In the genomic region with DNA sequence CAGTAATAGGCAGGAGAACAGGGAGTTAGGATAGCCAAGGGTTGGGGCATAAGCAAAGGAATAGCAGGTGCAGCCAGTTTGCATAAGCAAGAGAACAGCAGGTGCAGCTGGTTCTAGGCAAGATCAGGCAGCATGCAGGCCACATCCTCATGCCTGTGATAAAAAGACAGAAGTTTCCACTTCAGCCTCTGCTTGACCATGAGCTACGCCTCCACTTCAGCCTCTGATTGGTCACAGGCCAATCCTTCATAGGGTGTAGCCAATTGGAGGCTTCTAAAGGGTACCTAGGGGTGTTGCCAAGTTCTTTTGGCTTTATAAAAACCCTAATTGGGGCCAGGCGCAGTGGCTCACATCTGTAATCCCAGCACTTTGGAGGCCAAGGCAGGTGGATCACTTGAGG, we compare ENCODE assay signal across 4 cellular contexts. TPM values are rescaled to one million over a fixed set of nuclear protein-coding genes. Genes with fewer than 3 reads are reported as not detected.
"Had no signal": no experiment of that assay in that cellular context is flagged by ENCODE, and none has a peak within 500 bp of the region (broad histone marks: within the 10 kb centered on the region; RNA-seq: fewer than 3 reads in every experiment).

No MANE protein-coding gene starts in this region.

RNA-seq across cellular contexts. Expression of a gene that starts 30.0 kb away (rescaled TPM):
- total RNA-seq: esophagus mucosa, glomerular endothelial cell, ovary, vagina had no signal
